8 cellular contexts compared by ENCODE assay signal in genomic region chr3:150546226-150547044, GRCh38.
A peak's percentile ranks its signal among the peaks of the same experiment; 100 is the strongest.
DNase-seq lines count a peak whose midpoint lies in the region; ATAC-seq and TF ChIP-seq lines count a peak whose summit lies in the region.

EIF2A (plus strand) TSS chr3:150546787; CDS start chr3:150546803, 16 bp downstream.
SERP1 (minus strand) TSS chr3:150546496; CDS start chr3:150546135, 361 bp downstream.

- ATAC-seq in GM19035 (IDR thresholded peaks at IDR 0.05; ENCODE audit: unreplicated experiment) (peak; percentile 90), HG03354 (IDR thresholded peaks at IDR 0.05; ENCODE audit: poor library complexity, severe bottlenecking, unreplicated experiment) (peak; percentile 90)
- peak; percentile 93 to 94 for ATAC-seq in activated CD4-positive, CD25-positive, alpha-beta regulatory T cell treated with anti-CD3 and anti-CD28 coated beads, Interleukin-2, amount 50 U/mL, for 24 hours

- TF ChIP-seq CTCF in AG09319 (IDR thresholded peaks at IDR 0.05; ENCODE audit: low read depth, low read length), result no peak

- DNase-seq in AG09319 (ENCODE audit: extremely low read depth, low read depth), result peak; percentile 97
- DNase-seq in NCI-H446 treated with DMSO at 0.1 percent for 48 hours (lab: John Stamatoyannopoulos, UW), result peak; percentile 99
- peak; percentile 99 for DNase-seq in cerebellar cortex (ENCODE audit: low spot score)
- DNase-seq in iris pigment epithelial cell (ENCODE audit: low read depth), result peak; percentile 99
- peak; percentile 97 to 100 for DNase-seq in stimulated activated CD4-positive, alpha-beta T cell treated with anti-CD3 and anti-CD28 coated beads, Interleukin-12 subunit alpha, Interleukin-12 subunit beta, amount 100 ng/mL, for 24 hours (ENCODE audit: low read depth in 2 of 2)

Comparison
In these comparisons a context has a peak if more than half of its experiments do, and no peak if none do; other contexts are left out.
1. Peak in every context shown above with its lines: DNase-seq and ATAC-seq.